8 cellular contexts compared by ENCODE assay signal in the genomic region with DNA sequence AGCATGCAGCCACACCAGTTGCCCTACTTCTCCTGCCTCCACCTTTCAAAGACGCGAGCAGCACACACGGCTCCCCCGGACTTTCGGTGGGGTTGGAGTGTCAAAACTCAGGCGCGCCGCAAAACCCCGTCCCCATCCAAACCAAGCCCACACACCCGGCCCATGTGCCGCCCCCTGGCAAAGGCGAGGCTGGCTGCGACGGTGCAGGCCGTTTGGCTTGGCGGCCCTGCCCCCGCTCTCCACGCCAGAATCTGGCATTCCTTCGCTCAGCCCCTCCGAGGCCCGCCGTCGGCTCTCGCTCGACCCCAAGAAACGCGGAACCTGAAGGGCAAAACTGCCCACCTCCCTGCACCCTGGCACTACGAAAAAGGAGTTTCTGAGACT. TPM values are rescaled to one million over a fixed set of nuclear protein-coding genes. Genes with fewer than 3 reads are reported as not detected.
DNase-seq lines count a peak whose midpoint lies in the region; ATAC-seq and TF ChIP-seq lines count a peak whose summit lies in the region.
"Not testable (repeated sequence)": the region's sequence is repeated elsewhere in the genome, so short reads cannot be mapped to it uniquely, and the experiment has no call there.

No MANE protein-coding gene starts in this region.

- H3K4me3 ChIP-seq in KMS-11 (IDR thresholded peaks at IDR 0.05; ENCODE audit: insufficient read depth, low read depth, low read length), result not testable (repeated sequence)
- peak overlapping the region; percentile 67 to 78 (median 74) for H3K4me3 ChIP-seq in esophagus muscularis mucosa
- H3K4me3 ChIP-seq in liver (ENCODE audit: low read depth in 1 of 3, low read length in 3 of 3), result peak overlapping the region in 2 of 3 donors; percentile 42 to 44
- H3K4me3 ChIP-seq in testis, result peak overlapping the region; percentile 65 to 84

- ATAC-seq in activated naive CD8-positive, alpha-beta T cell treated with anti-CD3 and anti-CD28 coated beads, Interleukin-2, amount 50 U/mL, for 24 hours, result not testable (repeated sequence)

- TF ChIP-seq CTCF in C4-2B (conservative IDR thresholded peaks at IDR 0.05); KMS-11 (conservative IDR thresholded peaks at IDR 0.05; ENCODE audit: low read depth, low read length); esophagus muscularis mucosa (IDR thresholded peaks at IDR 0.05); liver (IDR thresholded peaks at IDR 0.05; ENCODE audit: low read depth, low read length, missing input control); testis (IDR thresholded peaks at IDR 0.05): not testable (repeated sequence)

- not testable (repeated sequence) for H3K79me2 ChIP-seq in KMS-11 (ENCODE audit: insufficient read depth, low read depth)

- H4K20me1 ChIP-seq in KMS-11 (ENCODE audit: insufficient read depth), result not testable (repeated sequence)

- H2AFZ ChIP-seq in KMS-11 (ENCODE audit: low read depth), result peak overlapping the region; percentile 22; the same call in 1 of the 2 replicates

- H3K9ac ChIP-seq in KMS-11, result peak overlapping the region; percentile 35; the same call in 1 of the 2 replicates
- not testable (repeated sequence) for H3K9ac ChIP-seq in liver (ENCODE audit: low read depth in 1 of 2, low read length in 2 of 2)

- H3K9me3 ChIP-seq in esophagus muscularis mucosa; liver (ENCODE audit: control insufficient read depth in 4 of 4, low read length in 3 of 4); testis: not testable (repeated sequence)

- WGBS in esophagus muscularis mucosa, result no CpG with 5 or more reads among the region's 28 CpGs
- 0% methylated on average over 16 of the region's 28 CpGs for WGBS in liver
- no CpG with 5 or more reads among the region's 28 CpGs for WGBS in testis, 2 donors

- H3K4me3 Mint-ChIP-seq in activated CD4-positive, alpha-beta T cell treated with anti-CD3 and anti-CD28 coated beads, Interleukin-2, amount 10 ng/mL, durations not matched to agents 24 days and 14 days, result peak overlapping the region; percentile 73
- H3K4me3 Mint-ChIP-seq in activated naive CD8-positive, alpha-beta T cell treated with anti-CD3 and anti-CD28 coated beads, Interleukin-2, amount 50 U/mL, for 24 hours, result peak overlapping the region; percentile 55

- H3K4me1 Mint-ChIP-seq in activated CD4-positive, alpha-beta T cell treated with anti-CD3 and anti-CD28 coated beads, Interleukin-2, amount 10 ng/mL, durations not matched to agents 24 days and 14 days, result not testable (repeated sequence)
- H3K4me1 Mint-ChIP-seq in activated naive CD8-positive, alpha-beta T cell treated with anti-CD3 and anti-CD28 coated beads, Interleukin-2, amount 50 U/mL, for 24 hours, result peaks cover 17% of the 10 kb centered on the region

- H3K4me2 ChIP-seq in KMS-11, result not testable (repeated sequence)

- not testable (repeated sequence) for H3K27ac Mint-ChIP-seq in activated CD4-positive, alpha-beta T cell treated with anti-CD3 and anti-CD28 coated beads, Interleukin-2, amount 10 ng/mL, durations not matched to agents 24 days and 14 days; activated naive CD8-positive, alpha-beta T cell treated with anti-CD3 and anti-CD28 coated beads, Interleukin-2, amount 50 U/mL, for 24 hours

- H3K27ac ChIP-seq in C4-2B, result peak overlapping the region; percentile 78
- not testable (repeated sequence) for H3K27ac ChIP-seq in KMS-11
- peak overlapping the region; percentile 89 to 91 (median 90) for H3K27ac ChIP-seq in esophagus muscularis mucosa (replicated peaks in 1 of 4)
- H3K27ac ChIP-seq in liver (ENCODE audit: low read depth in 1 of 2, low read length in 2 of 2), result peak overlapping the region; percentile 12 to 46
- H3K27ac ChIP-seq in testis, result peak overlapping the region; percentile 76 to 89

- H3K4me1 ChIP-seq in KMS-11 (ENCODE audit: low read depth, poor library complexity, severe bottlenecking); liver (ENCODE audit: control insufficient read depth in 4 of 4, insufficient read depth in 4 of 4, low read length in 3 of 4); testis: not testable (repeated sequence)
- H3K4me1 ChIP-seq in esophagus muscularis mucosa, result peaks cover 0 to 20% (median 4%) of the 10 kb centered on the region in 4 donors

- H3K9me3 Mint-ChIP-seq in activated CD4-positive, alpha-beta T cell treated with anti-CD3 and anti-CD28 coated beads, Interleukin-2, amount 10 ng/mL, durations not matched to agents 24 days and 14 days; activated naive CD8-positive, alpha-beta T cell treated with anti-CD3 and anti-CD28 coated beads, Interleukin-2, amount 50 U/mL, for 24 hours: not testable (repeated sequence)

- not testable (repeated sequence) for H3K36me3 ChIP-seq in KMS-11 (ENCODE audit: insufficient read depth); esophagus muscularis mucosa; liver (ENCODE audit: control insufficient read depth in 4 of 4, insufficient read depth in 3 of 4, low read depth in 1 of 4, low read length in 3 of 4); testis (ENCODE audit: low read depth, missing control alignments)

- DNase-seq in activated CD4-positive, alpha-beta T cell treated with anti-CD3 and anti-CD28 coated beads, Interleukin-2, amount 10 ng/mL, durations not matched to agents 24 days and 14 days, result peak; percentile 65
- DNase-seq in activated naive CD8-positive, alpha-beta T cell treated with anti-CD3 and anti-CD28 coated beads, Interleukin-2, amount 50 U/mL, for 24 hours, result peak; percentile 21
- DNase-seq in esophagus muscularis mucosa (ENCODE audit: extremely low spot score), result not testable (repeated sequence)
- DNase-seq in posterior vena cava (ENCODE audit: low spot score) (peak; percentile 66), testis (peak; percentile 20)

- intact Hi-C loops in activated CD4-positive, alpha-beta T cell treated with anti-CD3 and anti-CD28 coated beads, Interleukin-2, amount 10 ng/mL, durations not matched to agents 24 days and 14 days (cut with micrococcal nuclease); esophagus muscularis mucosa (cut with DNase I); posterior vena cava (cut with DNase I); testis (cut with DNase I; ENCODE audit: low total_unique reads): not testable (repeated sequence)

- not testable (repeated sequence) for TF ChIP-seq RAD21 in liver (IDR thresholded peaks at IDR 0.05)

- not testable (repeated sequence) for H3K27me3 ChIP-seq in KMS-11 (ENCODE audit: insufficient read depth, low read depth); esophagus muscularis mucosa; liver (ENCODE audit: control insufficient read depth in 4 of 4, insufficient read depth in 4 of 4, low read length in 3 of 4); testis

- not testable (repeated sequence) for H3K27me3 Mint-ChIP-seq in activated CD4-positive, alpha-beta T cell treated with anti-CD3 and anti-CD28 coated beads, Interleukin-2, amount 10 ng/mL, durations not matched to agents 24 days and 14 days; activated naive CD8-positive, alpha-beta T cell treated with anti-CD3 and anti-CD28 coated beads, Interleukin-2, amount 50 U/mL, for 24 hours

- TF ChIP-seq POLR2A in esophagus muscularis mucosa (IDR thresholded peaks at IDR 0.05; ENCODE audit: low read depth); testis (IDR thresholded peaks at IDR 0.05): not testable (repeated sequence)

- TF ChIP-seq EP300 in esophagus muscularis mucosa (IDR thresholded peaks at IDR 0.05), result not testable (repeated sequence)

- not testable (repeated sequence) for H3K36me3 Mint-ChIP-seq in activated CD4-positive, alpha-beta T cell treated with anti-CD3 and anti-CD28 coated beads, Interleukin-2, amount 10 ng/mL, durations not matched to agents 24 days and 14 days (ENCODE audit: low read depth); activated naive CD8-positive, alpha-beta T cell treated with anti-CD3 and anti-CD28 coated beads, Interleukin-2, amount 50 U/mL, for 24 hours (ENCODE audit: low read depth)

RNA-seq across cellular contexts. Expression of gene NOTCH2, which starts 0.8 kb away (rescaled TPM):
- total RNA-seq in activated CD4-positive, alpha-beta T cell treated with anti-CD3 and anti-CD28 coated beads, Interleukin-2, amount 10 ng/mL, durations not matched to agents 24 days and 14 days, result 96.5 and 98.0 TPM in 2 replicates
- 100 to 1,000 TPM in 2 of 4 donors, 10 to 100 TPM in 2; 91.1 to 148 (median 112) TPM for total RNA-seq in esophagus muscularis mucosa
- total RNA-seq in liver, result 10 to 100 TPM; 40.3 to 55.3 TPM
- polyA plus RNA-seq in liver, result 10 to 100 TPM in 1 of 2 donors, 1 to 10 TPM in 1; 8.7 to 14.5 TPM
- total RNA-seq in posterior vena cava, result 100 to 1,000 TPM; 126 to 151 TPM
- total RNA-seq in testis, result 100 to 1,000 TPM; 173 to 256 TPM
- polyA plus RNA-seq in testis (ENCODE audit: insufficient read depth, low read depth, low replicate concordance), result 77.8 TPM
